In genomic region chr3:170815340-170815739, GRCh38 we compare ENCODE assay signal across 9 cellular contexts. TPM values are rescaled to one million over a fixed set of nuclear protein-coding genes. Genes with fewer than 3 reads are reported as not detected.
A peak's percentile ranks its signal among the peaks of the same experiment; 100 is the strongest.
DNase-seq lines count a peak whose midpoint lies in the region; ATAC-seq and TF ChIP-seq lines count a peak whose summit lies in the region.
"Had no signal": no experiment of that assay in that cellular context is flagged by ENCODE, and none has a peak within 500 bp of the region (broad histone marks: within the 10 kb centered on the region; RNA-seq: fewer than 3 reads in every experiment).

No MANE protein-coding gene starts in this region.

- H3K4me1 ChIP-seq in endodermal cell (ENCODE audit: control insufficient read depth, insufficient read depth, low read length): peaks cover 25% of the 10 kb centered on the region
- peaks cover 5% of the 10 kb centered on the region for H3K4me1 ChIP-seq in upper lobe of right lung
- H3K4me1 ChIP-seq: gastrocnemius medialis had no signal

- H3K36me3 Mint-ChIP-seq in activated naive CD4-positive, alpha-beta T cell treated with anti-CD3 and anti-CD28 coated beads, Interleukin-2, amount 10 ng/mL, durations not matched to agents 7 days and 5 days: no peaks in the 10 kb centered on the region
- H3K36me3 Mint-ChIP-seq in activated naive CD4-positive, alpha-beta T cell treated with anti-CD3 and anti-CD28 coated beads for 36 hours (ENCODE audit: low read depth): no peaks in the 10 kb centered on the region
- no peaks in the 10 kb centered on the region for H3K36me3 Mint-ChIP-seq in endodermal cell (ENCODE audit: low read depth)

- CTCF ChIA-PET in activated naive CD4-positive, alpha-beta T cell treated with anti-CD3 and anti-CD28 coated beads, Interleukin-2, amount 10 ng/mL, durations not matched to agents 7 days and 5 days (lab: Charles Lee): interaction anchor here (7.7 kb wide), 1 partner anchor 401 kb away, joined by 164 read pairs; the partner anchor contains the start of gene CLDN11
- CTCF ChIA-PET in activated naive CD4-positive, alpha-beta T cell treated with anti-CD3 and anti-CD28 coated beads for 36 hours (lab: Charles Lee): interaction anchor here (0.6 to 1.5 kb wide), 5 partner anchors 13 to 1427 kb away, joined by 3 to 5 read pairs (median 4); no protein-coding TSS in a partner anchor

- intact Hi-C loops in activated naive CD4-positive, alpha-beta T cell treated with anti-CD3 and anti-CD28 coated beads for 36 hours (cut with micrococcal nuclease): no loop called here
- intact Hi-C loops in upper lobe of right lung (cut with DNase I): no loop called here

- H3K4me3 ChIP-seq in endodermal cell (ENCODE audit: low read length): no peak overlapping the region
- H3K4me3 ChIP-seq in upper lobe of right lung: no peak overlapping the region
- H3K4me3 ChIP-seq: gastrocnemius medialis had no signal

- 43 to 46% methylated on average over 8 of the region's 8 CpGs for WGBS in endodermal cell (ENCODE audit: insufficient coverage in 1 of 2, insufficient read length in 1 of 2), 2 experiments

- ATAC-seq in upper lobe of right lung: peak; percentile 71
- ATAC-seq: gastrocnemius medialis had no signal

- H3K27ac Mint-ChIP-seq in activated naive CD4-positive, alpha-beta T cell treated with anti-CD3 and anti-CD28 coated beads, Interleukin-2, amount 10 ng/mL, durations not matched to agents 7 days and 5 days: peak overlapping the region; percentile 6
- no peak overlapping the region for H3K27ac Mint-ChIP-seq in activated naive CD4-positive, alpha-beta T cell treated with anti-CD3 and anti-CD28 coated beads for 36 hours
- H3K27ac Mint-ChIP-seq in endodermal cell: no peak overlapping the region

- no peak for DNase-seq in activated naive CD4-positive, alpha-beta T cell treated with anti-CD3 and anti-CD28 coated beads, Interleukin-2, amount 10 ng/mL, durations not matched to agents 7 days and 5 days
- DNase-seq in activated naive CD4-positive, alpha-beta T cell treated with anti-CD3 and anti-CD28 coated beads for 36 hours: no peak
- DNase-seq in NCI-H460 (ENCODE audit: extremely low read depth, low read depth) (peak; percentile 11), endodermal cell (peak; percentile 90), upper lobe of right lung (no peak), ureter (ENCODE audit: low spot score) (no peak), dermis blood vessel endothelial cell (no peak), GDM1 (lab: John Stamatoyannopoulos, UW) (no peak)
- DNase-seq: gastrocnemius medialis had no signal

- TF ChIP-seq CTCF in endodermal cell (conservative IDR thresholded peaks at IDR 0.05) (no peak), upper lobe of right lung (IDR thresholded peaks at IDR 0.05) (no peak)

- H3K36me3 ChIP-seq in endodermal cell (ENCODE audit: control insufficient read depth, insufficient read depth, low read length) (no peaks in the 10 kb centered on the region), upper lobe of right lung (no peaks in the 10 kb centered on the region)
- H3K36me3 ChIP-seq: gastrocnemius medialis had no signal

- peaks cover 5% of the 10 kb centered on the region for H3K4me1 Mint-ChIP-seq in activated naive CD4-positive, alpha-beta T cell treated with anti-CD3 and anti-CD28 coated beads, Interleukin-2, amount 10 ng/mL, durations not matched to agents 7 days and 5 days
- H3K4me1 Mint-ChIP-seq in activated naive CD4-positive, alpha-beta T cell treated with anti-CD3 and anti-CD28 coated beads for 36 hours (ENCODE audit: low read depth): no peaks in the 10 kb centered on the region
- peaks cover 94% of the 10 kb centered on the region for H3K4me1 Mint-ChIP-seq in endodermal cell

- H3K27me3 Mint-ChIP-seq in activated naive CD4-positive, alpha-beta T cell treated with anti-CD3 and anti-CD28 coated beads, Interleukin-2, amount 10 ng/mL, durations not matched to agents 7 days and 5 days: peaks cover 7% of the 10 kb centered on the region
- H3K27me3 Mint-ChIP-seq in activated naive CD4-positive, alpha-beta T cell treated with anti-CD3 and anti-CD28 coated beads for 36 hours (ENCODE audit: low read depth): no peaks in the 10 kb centered on the region
- H3K27me3 Mint-ChIP-seq in endodermal cell (ENCODE audit: insufficient read depth): no peaks in the 10 kb centered on the region

- H3K4me3 Mint-ChIP-seq in activated naive CD4-positive, alpha-beta T cell treated with anti-CD3 and anti-CD28 coated beads, Interleukin-2, amount 10 ng/mL, durations not matched to agents 7 days and 5 days: no peak overlapping the region
- no peak overlapping the region for H3K4me3 Mint-ChIP-seq in activated naive CD4-positive, alpha-beta T cell treated with anti-CD3 and anti-CD28 coated beads for 36 hours
- H3K4me3 Mint-ChIP-seq in endodermal cell: no peak overlapping the region

- H3K9me3 ChIP-seq in endodermal cell (ENCODE audit: control insufficient read depth, low read length) (no peaks in the 10 kb centered on the region), upper lobe of right lung (no peaks in the 10 kb centered on the region)
- H3K9me3 ChIP-seq: gastrocnemius medialis had no signal

- no peak overlapping the region for H3K9ac ChIP-seq in endodermal cell (ENCODE audit: extremely low read depth, low read length, poor library complexity, severe bottlenecking)

- H3K27ac ChIP-seq in endodermal cell (ENCODE audit: low read depth, low read length) (no peak overlapping the region), upper lobe of right lung (no peak overlapping the region)
- H3K27ac ChIP-seq: gastrocnemius medialis had no signal

- H3K27me3 ChIP-seq in endodermal cell (ENCODE audit: control insufficient read depth, insufficient read depth, low read length, poor library complexity, severe bottlenecking): peaks cover 6% of the 10 kb centered on the region
- no peaks in the 10 kb centered on the region for H3K27me3 ChIP-seq in upper lobe of right lung
- H3K27me3 ChIP-seq: gastrocnemius medialis had no signal

- H3K9me3 Mint-ChIP-seq in activated naive CD4-positive, alpha-beta T cell treated with anti-CD3 and anti-CD28 coated beads, Interleukin-2, amount 10 ng/mL, durations not matched to agents 7 days and 5 days: no peaks in the 10 kb centered on the region
- H3K9me3 Mint-ChIP-seq in activated naive CD4-positive, alpha-beta T cell treated with anti-CD3 and anti-CD28 coated beads for 36 hours: no peaks in the 10 kb centered on the region
- H3K9me3 Mint-ChIP-seq in endodermal cell: no peaks in the 10 kb centered on the region

RNA-seq across cellular contexts. Expression of gene RPL22L1, which starts 54.7 kb away (rescaled TPM):
- total RNA-seq in activated naive CD4-positive, alpha-beta T cell treated with anti-CD3 and anti-CD28 coated beads for 36 hours: 100 to 1,000 TPM; 480 to 525 TPM
- 551 and 563 TPM in 2 replicates for total RNA-seq in NCI-H460 (2014; rRNA removed; shearing (Covaris generic))
- 857 and 1,056 TPM in 2 replicates for polyA plus RNA-seq in NCI-H460 (2014; cell fraction: nucleus; rRNA removed)
- total RNA-seq in endodermal cell (100 to 1,000 TPM in 1 of 2 donors, 10 to 100 TPM in 1; 98.0 to 119 TPM), upper lobe of right lung (33.1 TPM), ureter (73.7 TPM), dermis blood vessel endothelial cell (63.3 and 80.7 TPM in 2 replicates)
- 125 TPM for polyA plus RNA-seq in endodermal cell (2013, experiment 1 of 2)
- polyA plus RNA-seq in endodermal cell (2013, experiment 2 of 2): 122 TPM

Comparison
In these comparisons a context has a peak if more than half of its experiments do, and no peak if none do; other contexts are left out.
1. DNase-seq: peak in NCI-H460 (single experiment) and endodermal cell (single experiment); none in activated naive CD4-positive, alpha-beta T cell treated with anti-CD3 and anti-CD28 coated beads, Interleukin-2, amount 10 ng/mL, durations not matched to agents 7 days and 5 days (single experiment), activated naive CD4-positive, alpha-beta T cell treated with anti-CD3 and anti-CD28 coated beads for 36 hours (single experiment), upper lobe of right lung (single experiment), ureter (single experiment), dermis blood vessel endothelial cell (single experiment) and GDM1 (single experiment).